9 cellular contexts compared by ENCODE assay signal in the genomic region with DNA sequence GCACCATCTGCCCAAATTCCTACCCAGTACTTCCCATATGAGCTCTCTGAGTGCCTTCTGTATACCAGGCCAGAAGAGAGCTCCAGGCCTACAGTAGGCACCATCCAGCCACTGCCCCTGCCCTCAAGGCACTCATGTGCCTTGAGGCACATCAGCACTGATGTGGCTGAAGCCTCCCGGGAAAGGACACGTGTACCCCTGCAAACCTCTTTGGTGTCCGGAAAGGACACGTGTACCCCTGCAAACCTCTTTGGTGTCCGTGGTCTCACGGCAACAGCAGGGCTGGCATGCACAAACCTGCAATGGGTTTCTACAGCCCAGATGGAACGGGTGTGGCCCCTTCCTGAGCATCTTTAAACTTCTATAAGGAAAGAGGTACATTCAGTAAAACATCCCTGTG.
"Had no signal": no experiment of that assay in that cellular context is flagged by ENCODE, and none has a peak within 500 bp of the region (broad histone marks: within the 10 kb centered on the region; RNA-seq: fewer than 3 reads in every experiment).

No MANE protein-coding gene starts in this region.

- H3K9me3 Mint-ChIP-seq: GM23338 had no signal

- H3K4me3 Mint-ChIP-seq: GM23338, HFFc6 had no signal

- H3K4me3 ChIP-seq: GM23338, HAP-1, K562 had no signal

- DNase-seq: HFFc6, IMR-90 had no signal

- H3K4me2 ChIP-seq: GM23338 had no signal

- H3K27ac Mint-ChIP-seq: GM23338, HFFc6 had no signal

- H2AFZ ChIP-seq: GM23338 had no signal

- H3K36me3 ChIP-seq: HAP-1 had no signal

- ATAC-seq: GM23338, HCT116, K562 had no signal

- H3K9me3 ChIP-seq: HAP-1 had no signal

- H3K27ac ChIP-seq: HL-60 had no signal

- FAIRE-seq: H1, H54, K562 had no signal
